24 cellular contexts compared by ENCODE assay signal in genomic region chr10:21604651-21605050, GRCh38.
DNase-seq lines count a peak whose midpoint lies in the region; ATAC-seq and TF ChIP-seq lines count a peak whose summit lies in the region.
"Had no signal": no experiment of that assay in that cellular context is flagged by ENCODE, and none has a peak within 500 bp of the region (broad histone marks: within the 10 kb centered on the region; RNA-seq: fewer than 3 reads in every experiment).

No MANE protein-coding gene starts in this region.

- peaks cover 19% of the 10 kb centered on the region for H3K9me3 Mint-ChIP-seq in mesothelial cell of epicardium
- H3K9me3 Mint-ChIP-seq: CD8-positive, alpha-beta T cell had no signal

- no peak overlapping the region for H3K14ac ChIP-seq in neuronal stem cell (ENCODE audit: low read length)

- no peak overlapping the region for H3K4me3 ChIP-seq in Karpas-422 (ENCODE audit: low read length)
- H3K4me3 ChIP-seq in neuronal stem cell (ENCODE audit: low read length in 2 of 2) = no peak overlapping the region
- H3K4me3 ChIP-seq: BLaER1, PC-9 had no signal

- no peak for ATAC-seq in GM19452 (IDR thresholded peaks at IDR 0.05; ENCODE audit: unreplicated experiment)
- ATAC-seq: CD8-positive, alpha-beta T cell; HCT116 had no signal

- H3K4me2 ChIP-seq in Karpas-422 (ENCODE audit: low read depth, low read length, poor library complexity, severe bottlenecking) (no peak overlapping the region), neuronal stem cell (ENCODE audit: insufficient read depth, low read length, poor library complexity, severe bottlenecking) (no peak overlapping the region)
- H3K4me2 ChIP-seq: BLaER1, PC-9 had no signal

- DNase-seq in CD1c-positive myeloid dendritic cell (ENCODE audit: extremely low spot score) (peak; percentile 7), Karpas-422 (peak; percentile 66), dermis blood vessel endothelial cell (peak; percentile 10), mesothelial cell of epicardium (ENCODE audit: low spot score in 2 of 2, unreplicated experiment in 2 of 2) (no peak), neuronal stem cell (ENCODE audit: low spot score) (no peak), GF-D8 (lab: John Stamatoyannopoulos, UW) (no peak), H4 (ENCODE audit: low spot score) (no peak)
- DNase-seq: CD8-positive, alpha-beta T cell; DMS 273 treated with DMSO at 0.1 percent for 48 hours; DMS79 treated with DMSO at 0.1 percent for 48 hours; IMR-90; NCI-H1092 treated with DMSO at 0.1 percent for 48 hours; NCI-H1436; NCI-H187; NCI-H2081 treated with DMSO at 0.1 percent for 48 hours; NCI-H2171 treated with DMSO at 0.1 percent for 48 hours; NCI-H345; NCI-H510A treated with DMSO at 0.1 percent for 48 hours; NCI-H748 treated with DMSO at 0.1 percent for 48 hours; PC-9; SHP77 had no signal

- H3K27ac ChIP-seq in Karpas-422 (ENCODE audit: low read length) = no peak overlapping the region
- H3K27ac ChIP-seq in neuronal stem cell (replicated peaks; ENCODE audit: low read length) = no peak overlapping the region
- H3K27ac ChIP-seq: BLaER1, PC-9 had no signal

- no peaks in the 10 kb centered on the region for H3K27me3 Mint-ChIP-seq in mesothelial cell of epicardium (ENCODE audit: low read depth)

- H2BK15ac ChIP-seq in neuronal stem cell (ENCODE audit: low read length) = no peak overlapping the region

- no peaks in the 10 kb centered on the region for H3K9me3 ChIP-seq in Karpas-422 (ENCODE audit: low read length)
- H3K9me3 ChIP-seq in neuronal stem cell (replicated peaks in 1 of 2; ENCODE audit: control insufficient read depth in 2 of 2, insufficient read depth in 1 of 2, low read depth in 1 of 2, low read length in 2 of 2) = peaks cover 0 to 29% of the 10 kb centered on the region in 2 donors

- H3K4ac ChIP-seq in neuronal stem cell (ENCODE audit: low read length) = no peak overlapping the region

- H4K20me1 ChIP-seq in Karpas-422 (ENCODE audit: insufficient read depth, low read depth, low read length) = no peaks in the 10 kb centered on the region

- H2BK120ac ChIP-seq in neuronal stem cell (ENCODE audit: low read depth, low read length) = no peak overlapping the region

- no peak overlapping the region for H3K18ac ChIP-seq in neuronal stem cell (ENCODE audit: low read length)

- H4K91ac ChIP-seq in neuronal stem cell (ENCODE audit: low read depth, low read length, poor library complexity) = no peak overlapping the region

- no peaks in the 10 kb centered on the region for H3K36me3 ChIP-seq in Karpas-422 (ENCODE audit: insufficient read depth, low read length)
- H3K36me3 ChIP-seq in neuronal stem cell (replicated peaks in 1 of 2; ENCODE audit: control insufficient read depth in 2 of 2, insufficient read depth in 2 of 2, low read length in 2 of 2) = peaks cover 2 to 52% of the 10 kb centered on the region in 2 donors

- H2AFZ ChIP-seq in Karpas-422 (ENCODE audit: low read length) (no peak overlapping the region), neuronal stem cell (ENCODE audit: low read length) (no peak overlapping the region)
- H2AFZ ChIP-seq: PC-9 had no signal

- H3K36me3 Mint-ChIP-seq in mesothelial cell of epicardium = peaks cover 37% of the 10 kb centered on the region

- peaks cover 5% of the 10 kb centered on the region for H3K79me1 ChIP-seq in neuronal stem cell (ENCODE audit: low read depth, low read length)

- no peaks in the 10 kb centered on the region for H3K9me2 ChIP-seq in Karpas-422 (replicated peaks; ENCODE audit: insufficient read depth, low read length)

- no CpG with 5 or more reads among the region's 2 CpGs for WGBS in neuronal stem cell (ENCODE audit: extremely low coverage in 2 of 2, insufficient read length in 2 of 2, insufficient replicate concordance in 1 of 2), 2 donors

- H3K9ac ChIP-seq in Karpas-422 (ENCODE audit: low read length) (no peak overlapping the region), neuronal stem cell (ENCODE audit: low read depth, low read length, poor library complexity) (no peak overlapping the region)
- H3K9ac ChIP-seq: BLaER1 had no signal

- H2BK12ac ChIP-seq in neuronal stem cell (ENCODE audit: low read length) = no peak overlapping the region

- H3K4me1 ChIP-seq in Karpas-422 (ENCODE audit: low read length) (no peaks in the 10 kb centered on the region), neuronal stem cell (ENCODE audit: control insufficient read depth in 2 of 2, insufficient read depth in 1 of 2, low read depth in 1 of 2, low read length in 2 of 2) (no peaks in the 10 kb centered on the region)
- H3K4me1 ChIP-seq: BLaER1 had no signal

- peaks cover 12% of the 10 kb centered on the region for H3K4me1 Mint-ChIP-seq in mesothelial cell of epicardium

- peak overlapping the region; percentile 40 for H3K27ac Mint-ChIP-seq in mesothelial cell of epicardium

- H2BK5ac ChIP-seq in neuronal stem cell (ENCODE audit: low read length) = no peak overlapping the region

- H3K23ac ChIP-seq in neuronal stem cell (ENCODE audit: low read depth, low read length, poor library complexity) = no peak overlapping the region

- TF ChIP-seq CTCF in mesothelial cell of epicardium (IDR thresholded peaks at IDR 0.05; ENCODE audit: unreplicated experiment) = no peak

- no peaks in the 10 kb centered on the region for H3K27me3 ChIP-seq in Karpas-422 (ENCODE audit: low read length)
- no peaks in the 10 kb centered on the region for H3K27me3 ChIP-seq in neuronal stem cell (ENCODE audit: control insufficient read depth in 3 of 3, insufficient read depth in 3 of 3, low read depth in 1 of 3, low read length in 3 of 3)
- H3K27me3 ChIP-seq: BLaER1 had no signal

- H2AK5ac ChIP-seq in neuronal stem cell (ENCODE audit: low read depth, low read length) = no peak overlapping the region

- H4K8ac ChIP-seq in neuronal stem cell (ENCODE audit: low read depth, low read length) = no peak overlapping the region

- H3K4me3 Mint-ChIP-seq in mesothelial cell of epicardium = no peak overlapping the region
- H3K4me3 Mint-ChIP-seq: CD8-positive, alpha-beta T cell had no signal

- peaks cover 90% of the 10 kb centered on the region for H3K79me2 ChIP-seq in Karpas-422 (ENCODE audit: low read length)

Comparison
In these comparisons a context has a peak if more than half of its experiments do, and no peak if none do; other contexts are left out.
1. DNase-seq: peak in CD1c-positive myeloid dendritic cell (single experiment), Karpas-422 (single experiment) and dermis blood vessel endothelial cell (single experiment); none in mesothelial cell of epicardium (0 of 2), neuronal stem cell (single experiment), GF-D8 (single experiment) and H4 (single experiment).